ENCODE assay signal across 8 cellular contexts in the genomic region with DNA sequence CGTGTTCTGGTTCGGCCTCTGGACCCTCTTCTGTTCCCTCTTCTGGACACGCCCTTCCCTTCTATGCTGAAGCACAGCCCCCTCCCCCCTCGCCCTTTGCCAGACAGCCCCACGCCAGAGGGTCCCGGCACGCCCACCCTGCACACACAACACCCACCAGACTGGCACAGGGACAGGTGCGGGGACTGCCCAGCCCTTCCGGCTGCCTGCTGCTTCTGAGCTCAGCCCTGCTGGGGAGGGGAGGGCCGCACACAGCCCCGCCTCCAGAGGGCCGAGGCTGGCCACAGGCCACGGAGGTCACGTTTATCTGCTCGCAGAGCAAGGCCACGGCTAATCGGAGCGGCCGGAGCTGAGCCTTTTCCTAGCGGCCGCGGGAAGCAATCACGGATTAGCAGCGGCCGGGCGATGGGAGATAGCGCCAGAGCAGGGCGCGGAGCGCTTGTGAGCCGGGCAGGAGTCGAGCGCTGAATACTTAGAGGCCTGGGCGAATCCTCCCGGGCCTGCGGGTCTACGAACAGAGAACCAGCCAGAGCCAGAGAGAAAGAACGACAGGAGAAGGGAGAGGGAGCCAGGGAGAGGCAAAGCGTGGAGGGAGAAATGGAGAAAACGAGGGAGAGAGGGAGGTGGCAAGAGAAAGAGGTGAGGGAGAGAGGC. TPM values are rescaled to one million over a fixed set of nuclear protein-coding genes. Genes with fewer than 3 reads are reported as not detected.
DNase-seq lines count a peak whose midpoint lies in the region; ATAC-seq and TF ChIP-seq lines count a peak whose summit lies in the region.

No MANE protein-coding gene starts in this region.

- ATAC-seq in HG02840 (IDR thresholded peaks at IDR 0.05; ENCODE audit: low FRiP score, unreplicated experiment) = no peak

- peak overlapping the region; percentile 43 to 46 (median 45) for H3K4me3 ChIP-seq in skeletal muscle tissue (ENCODE audit: low read length in 3 of 3)

- peaks cover 0 to 6% (median 0%) of the 10 kb centered on the region in 3 donors for H3K36me3 ChIP-seq in skeletal muscle tissue (ENCODE audit: control insufficient read depth in 3 of 3, insufficient read depth in 3 of 3, low read length in 3 of 3)

- H3K4me1 ChIP-seq in skeletal muscle tissue (ENCODE audit: control insufficient read depth in 3 of 3, insufficient read depth in 3 of 3, low read length in 3 of 3) = peaks cover 6 to 17% (median 17%) of the 10 kb centered on the region in 3 donors

- DNase-seq in AG09319 (ENCODE audit: extremely low read depth, low read depth) (no peak), MV-4-11 (lab: John Stamatoyannopoulos, UW) (peak; percentile 7), cerebellum (ENCODE audit: low spot score) (peak; percentile 62), kidney tubule cell (ENCODE audit: low spot score) (peak; percentile 42), cortex of kidney (lab: John Stamatoyannopoulos, UW) (no peak), NCI-H345 (lab: John Stamatoyannopoulos, UW) (no peak)

- no peak overlapping the region for H3K27ac ChIP-seq in skeletal muscle tissue (ENCODE audit: low read depth, low read length)

- peak; percentile 24 for TF ChIP-seq CTCF in AG09319 (IDR thresholded peaks at IDR 0.05; ENCODE audit: low read depth, low read length)

- H3K9me3 ChIP-seq in skeletal muscle tissue (ENCODE audit: control insufficient read depth in 3 of 3, low read length in 3 of 3) = no peaks in the 10 kb centered on the region

- peak overlapping the region in 2 of 3 donors; percentile 23 to 57 for H3K9ac ChIP-seq in skeletal muscle tissue (ENCODE audit: low read depth in 1 of 3, low read length in 3 of 3)

- no peaks in the 10 kb centered on the region for H3K27me3 ChIP-seq in skeletal muscle tissue (ENCODE audit: control insufficient read depth in 3 of 3, insufficient read depth in 3 of 3, low read length in 3 of 3)

RNA-seq across cellular contexts. Expression of gene OTUB1, which starts 21.5 kb away (rescaled TPM):
- total RNA-seq in cerebellum (25.1 TPM), skeletal muscle tissue (18.3 TPM)

RNA-seq across cellular contexts. Expression of gene FLRT1, which starts 28.0 kb away (rescaled TPM):
- total RNA-seq in cerebellum = 3.7 TPM
- 0.52 TPM for total RNA-seq in skeletal muscle tissue

RNA-seq across cellular contexts. Expression of gene COX8A, which starts 33.3 kb away (rescaled TPM):
- total RNA-seq in cerebellum (204 TPM), skeletal muscle tissue (481 TPM)

Comparison
In these comparisons a context has a peak if more than half of its experiments do, and no peak if none do; other contexts are left out.
1. DNase-seq: peak in MV-4-11 (single experiment), cerebellum (single experiment) and kidney tubule cell (single experiment); none in AG09319 (single experiment), cortex of kidney (single experiment) and NCI-H345 (single experiment).